ENCODE assay signal across 18 cellular contexts in genomic region chr6:75183099-75183541, GRCh38. TPM values are rescaled to one million over a fixed set of nuclear protein-coding genes. Genes with fewer than 3 reads are reported as not detected.
DNase-seq lines count a peak whose midpoint lies in the region; ATAC-seq and TF ChIP-seq lines count a peak whose summit lies in the region.
"Had no signal": no experiment of that assay in that cellular context is flagged by ENCODE, and none has a peak within 500 bp of the region (broad histone marks: within the 10 kb centered on the region; RNA-seq: fewer than 3 reads in every experiment).

No MANE protein-coding gene starts in this region.

- no peak overlapping the region for H4K91ac ChIP-seq in mesenchymal stem cell (ENCODE audit: low read length)

- H2BK12ac ChIP-seq in mesenchymal stem cell (ENCODE audit: low read length in 2 of 2): no peak overlapping the region

- peaks cover 7% of the 10 kb centered on the region for H3K9me3 ChIP-seq in mesenchymal stem cell (ENCODE audit: control insufficient read depth, low read length)
- H3K9me3 ChIP-seq: testis had no signal

- peak; percentile 65 for DNase-seq in AG08395 (ENCODE audit: low spot score)
- DNase-seq in GM04504 (ENCODE audit: low read depth): peak; percentile 89
- DNase-seq in choroid plexus epithelial cell (ENCODE audit: low read depth): peak; percentile 95
- DNase-seq in mesenchymal stem cell: peak; percentile 48
- no peak for DNase-seq in activated CD8-positive, alpha-beta memory T cell treated with anti-CD3 and anti-CD28 coated beads, Interleukin-2, amount 50 U/mL, for 4 hours
- no peak for DNase-seq in NCI-H524 treated with DMSO at 0.1 percent for 48 hours (lab: John Stamatoyannopoulos, UW)
- no peak for DNase-seq in stimulated activated CD4-positive, alpha-beta T cell treated with anti-CD3 and anti-CD28 coated beads, Interleukin-2, amount 100 ng/mL, for 24 hours
- DNase-seq: activated CD4-positive, alpha-beta T cell treated with anti-CD3 and anti-CD28 coated beads, Interleukin-2, amount 50 U/mL, for 1 hour; activated CD8-positive, alpha-beta memory T cell treated with anti-CD3 and anti-CD28 coated beads, Interleukin-2, amount 50 U/mL, for 48 hours; anterior cingulate cortex; DND-41; endodermal cell; Kasumi-1; NCI-H1105; NCI-H526 treated with DMSO at 0.1 percent for 48 hours; SHP77; testis had no signal

- H3K27me3 ChIP-seq in mesenchymal stem cell (ENCODE audit: control insufficient read depth in 1 of 2, insufficient read depth in 1 of 2, low read length in 2 of 2): no peaks in the 10 kb centered on the region
- H3K27me3 ChIP-seq: testis had no signal

- H3K4me3 ChIP-seq in choroid plexus epithelial cell (ENCODE audit: low read depth, low read length) (no peak overlapping the region), mesenchymal stem cell (ENCODE audit: insufficient read depth in 1 of 2, low read depth in 1 of 2, low read length in 2 of 2) (no peak overlapping the region)
- H3K4me3 ChIP-seq: testis had no signal

- H3K18ac ChIP-seq in mesenchymal stem cell (ENCODE audit: low read depth in 1 of 2, low read length in 2 of 2): no peak overlapping the region

- H2AFZ ChIP-seq in mesenchymal stem cell (ENCODE audit: low read depth, low read length): no peak overlapping the region

- peaks cover 5 to 55% of the 10 kb centered on the region in 2 experiments for H3K36me3 ChIP-seq in mesenchymal stem cell (ENCODE audit: control insufficient read depth in 1 of 2, insufficient read depth in 2 of 2, low read depth in 1 of 2, low read length in 2 of 2)

- no peak overlapping the region for H3K4me2 ChIP-seq in mesenchymal stem cell (ENCODE audit: low read length, poor library complexity, severe bottlenecking)

- TF ChIP-seq CTCF in choroid plexus epithelial cell (conservative IDR thresholded peaks at IDR 0.05; ENCODE audit: low read depth, low read length): no peak

- peaks cover 12% of the 10 kb centered on the region for H3K79me1 ChIP-seq in mesenchymal stem cell (replicated peaks; ENCODE audit: low read length, poor library complexity, severe bottlenecking)

- no peak overlapping the region for H3K23ac ChIP-seq in mesenchymal stem cell (ENCODE audit: low read length in 2 of 2)

- H3K4ac ChIP-seq in mesenchymal stem cell (ENCODE audit: low read depth in 1 of 2, low read length in 2 of 2): no peak overlapping the region

- peak overlapping the region; percentile 4 for H3K9ac ChIP-seq in mesenchymal stem cell (ENCODE audit: low read length)

- peaks cover 3% of the 10 kb centered on the region for H3K4me1 ChIP-seq in mesenchymal stem cell (ENCODE audit: control insufficient read depth, insufficient read depth, low read depth, low read length)
- H3K4me1 ChIP-seq: testis had no signal

- H4K8ac ChIP-seq in mesenchymal stem cell (ENCODE audit: low read length): no peak overlapping the region

- no peak overlapping the region for H2BK5ac ChIP-seq in mesenchymal stem cell (ENCODE audit: low read depth, low read length, poor library complexity, severe bottlenecking)

- H2BK15ac ChIP-seq in mesenchymal stem cell (ENCODE audit: low read depth, poor library complexity, severe bottlenecking): no peak overlapping the region

- WGBS in mesenchymal stem cell: 39% methylated on average over 5 of the region's 5 CpGs

- no peak overlapping the region for H2BK120ac ChIP-seq in mesenchymal stem cell (ENCODE audit: low read depth, low read length)

- no peak overlapping the region for H3K14ac ChIP-seq in mesenchymal stem cell (ENCODE audit: low read length in 2 of 2)

- no peak overlapping the region for H3K27ac ChIP-seq in mesenchymal stem cell (ENCODE audit: low read length, poor library complexity, severe bottlenecking)
- H3K27ac ChIP-seq: testis had no signal

- ATAC-seq in GM21381 (IDR thresholded peaks at IDR 0.05; ENCODE audit: unreplicated experiment): no peak

- no peak overlapping the region for H2AK5ac ChIP-seq in mesenchymal stem cell (ENCODE audit: low read length, severe bottlenecking)

RNA-seq across cellular contexts. Expression of gene COL12A1, which starts 22.7 kb away (rescaled TPM):
- 353 TPM for polyA plus RNA-seq in mesenchymal stem cell (2013, experiment 1 of 2)
- polyA plus RNA-seq in mesenchymal stem cell (2013, experiment 2 of 2): 326 TPM

Comparison
In these comparisons a context has a peak if more than half of its experiments do, and no peak if none do; other contexts are left out.
1. DNase-seq: peak in AG08395 (single experiment), GM04504 (single experiment), choroid plexus epithelial cell (single experiment) and mesenchymal stem cell (single experiment); none in activated CD8-positive, alpha-beta memory T cell treated with anti-CD3 and anti-CD28 coated beads, Interleukin-2, amount 50 U/mL, for 4 hours (single experiment), NCI-H524 treated with DMSO at 0.1 percent for 48 hours (single experiment) and stimulated activated CD4-positive, alpha-beta T cell treated with anti-CD3 and anti-CD28 coated beads, Interleukin-2, amount 100 ng/mL, for 24 hours (0 of 2).